In the genomic region with DNA sequence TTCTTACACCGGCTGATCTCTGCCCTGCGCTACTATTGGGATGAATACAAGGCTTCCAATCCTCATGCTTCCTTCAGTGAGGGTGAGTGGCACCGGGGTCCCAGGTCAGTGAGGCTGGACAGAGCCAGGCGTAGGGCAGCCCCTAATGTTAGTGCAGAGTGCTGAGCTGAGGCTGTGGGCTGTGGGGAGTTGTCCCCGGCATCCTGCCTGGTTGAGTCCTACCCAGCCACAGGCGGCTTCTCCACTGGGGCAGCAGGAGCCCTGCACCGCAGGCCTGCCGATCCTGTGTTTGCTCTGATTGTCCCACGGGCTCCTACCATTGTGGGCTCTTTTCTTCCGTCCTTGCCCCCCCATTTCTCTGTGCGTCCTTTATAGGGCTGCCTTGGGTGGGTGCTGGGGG, we compare ENCODE assay signal across 22 cellular contexts. TPM values are rescaled to one million over a fixed set of nuclear protein-coding genes. Genes with fewer than 3 reads are reported as not detected.
"Had no signal": no experiment of that assay in that cellular context is flagged by ENCODE, and none has a peak within 500 bp of the region (broad histone marks: within the 10 kb centered on the region; RNA-seq: fewer than 3 reads in every experiment).

No MANE protein-coding gene starts in this region.

- H3K27ac Mint-ChIP-seq: immature natural killer cell; mesothelial cell of epicardium; nephron progenitor cell; stimulated activated naive B cell treated with anti-CD40 and anti-IgM and Interleukin-4, amounts not matched to agents 10 μg/mL and 1 μg/mL and 100 μg/mL, for 72 hours had no signal

- H3K4me3 ChIP-seq: left lung, lower lobe of right lung, pancreas, prostate gland, right lobe of liver, smooth muscle cell, stomach, testis, thyroid gland, transverse colon, upper lobe of left lung, vagina had no signal

- H3K9me3 Mint-ChIP-seq: immature natural killer cell; mesothelial cell of epicardium; naive B cell; natural killer cell; nephron progenitor cell; stimulated activated naive B cell treated with anti-CD40 and anti-IgM and Interleukin-4, amounts not matched to agents 10 μg/mL and 1 μg/mL and 100 μg/mL, for 72 hours had no signal

- H3K4me3 Mint-ChIP-seq: immature natural killer cell; mesothelial cell of epicardium; naive B cell; natural killer cell; nephron progenitor cell; stimulated activated naive B cell treated with anti-CD40 and anti-IgM and Interleukin-4, amounts not matched to agents 10 μg/mL and 1 μg/mL and 100 μg/mL, for 72 hours had no signal

- H3K4me1 ChIP-seq: pancreas, prostate gland, right lobe of liver, testis, thyroid gland, transverse colon, vagina had no signal

- H3K9me3 ChIP-seq: left lung, lower lobe of right lung, pancreas, prostate gland, right lobe of liver, stomach, testis, thyroid gland, transverse colon, upper lobe of left lung, vagina had no signal

- H3K27me3 Mint-ChIP-seq: naive B cell; stimulated activated naive B cell treated with anti-CD40 and anti-IgM and Interleukin-4, amounts not matched to agents 10 μg/mL and 1 μg/mL and 100 μg/mL, for 72 hours had no signal

- H3K27ac ChIP-seq: left lung, lower lobe of right lung, pancreas, prostate gland, right lobe of liver, stomach, testis, thyroid gland, transverse colon, vagina had no signal

- H3K4me2 ChIP-seq: smooth muscle cell had no signal

- DNase-seq: right lobe of liver had no signal

- H3K36me3 Mint-ChIP-seq: naive B cell, natural killer cell had no signal

- H3K27me3 ChIP-seq: left lung, pancreas, right lobe of liver, stomach, testis, thyroid gland, transverse colon, upper lobe of left lung, vagina had no signal

- H3K4me1 Mint-ChIP-seq: mesothelial cell of epicardium had no signal

RNA-seq across cellular contexts. Expression of a gene that starts 16.8 kb away (rescaled TPM):
- total RNA-seq: kidney, left colon, liver, lower lobe of right lung, pancreas, urinary bladder, vagina had no signal
